In genomic region chr3:194315965-194316361, GRCh38 we compare ENCODE assay signal across 8 cellular contexts. TPM values are rescaled to one million over a fixed set of nuclear protein-coding genes. Genes with fewer than 3 reads are reported as not detected.
DNase-seq lines count a peak whose midpoint lies in the region; ATAC-seq lines count a peak whose summit lies in the region.

No MANE protein-coding gene starts in this region.

- H3K4me3 ChIP-seq in iPS-15b (ENCODE audit: low read depth, low read length), result peak overlapping the region; percentile 35
- no peak overlapping the region for H3K4me3 ChIP-seq in aorta (ENCODE audit: low read length in 2 of 2)

- H3K27me3 Mint-ChIP-seq in T-cell, result peaks cover 9 to 26% of the 10 kb centered on the region in 2 donors

- peaks cover 8% of the 10 kb centered on the region for H3K4me1 ChIP-seq in iPS-15b (ENCODE audit: control insufficient read depth, insufficient read depth, low read length)
- no peaks in the 10 kb centered on the region for H3K4me1 ChIP-seq in aorta (ENCODE audit: control insufficient read depth in 1 of 2, insufficient read depth in 2 of 2, low read length in 2 of 2)

- no peak for DNase-seq in T-cell
- no peak for DNase-seq in aorta
- no peak for DNase-seq in occipital lobe (lab: John Stamatoyannopoulos, UW)
- no peak for DNase-seq in activated effector memory CD4-positive, alpha-beta T cell treated with Interleukin-2 at 50 U/mL for 16 hours
- DNase-seq in activated effector memory CD4-positive, alpha-beta T cell treated with anti-CD3 and anti-CD28 coated beads, Interleukin-2, amount 50 U/mL, for 16 hours, result no peak

- POLR2A ChIA-PET in T-cell (lab: Charles Lee), result interaction anchor here in 1 of 2 donors (0.6 kb wide), 1 partner anchor 179 kb away, joined by 3 read pairs; no protein-coding TSS in a partner anchor

- H3K27ac Mint-ChIP-seq in T-cell, result no peak overlapping the region

- H3K27ac ChIP-seq in aorta (ENCODE audit: low read depth in 1 of 2, low read length in 2 of 2), result no peak overlapping the region

- H3K9me3 Mint-ChIP-seq in T-cell, result peaks cover 0 to 8% (median 6%) of the 10 kb centered on the region in 3 donors

- no peaks in the 10 kb centered on the region for H3K36me3 Mint-ChIP-seq in T-cell

- CTCF ChIA-PET in T-cell (lab: Charles Lee), result interaction anchor here (0.5 to 3.5 kb wide), 16 partner anchors 10 to 652 kb away, joined by 3 to 48 read pairs (median 4); no protein-coding TSS in a partner anchor

- peak overlapping the region; percentile 11 to 85 (median 41) for H3K4me3 Mint-ChIP-seq in T-cell

- 16 to 19% methylated on average over 17 of the region's 17 CpGs for WGBS in aorta, 2 donors

- ATAC-seq in GM18909 (IDR thresholded peaks at IDR 0.05; ENCODE audit: poor library complexity, unreplicated experiment) (peak; percentile 23), HG02840 (IDR thresholded peaks at IDR 0.05; ENCODE audit: low FRiP score, unreplicated experiment) (peak; percentile 34), T-cell (replicated peaks in 1 of 4) (peak; percentile 36 to 59 (median 52)), aorta (ENCODE audit: low FRiP score) (peak; percentile 39)

- intact Hi-C loops in aorta (cut with DNase I), result loop anchor here (1.0 to 10.0 kb wide), 10 partner anchors 44 to 651 kb away; partner anchors contain the start of gene HES1 (in 2 of the 2)

- H3K9ac ChIP-seq in iPS-15b (ENCODE audit: low read depth, low read length), result no peak overlapping the region

- H3K4me1 Mint-ChIP-seq in T-cell, result peaks cover 12 to 17% (median 13%) of the 10 kb centered on the region in 3 donors

- H3K9me3 ChIP-seq in iPS-15b (ENCODE audit: control insufficient read depth, insufficient read depth, low read length) (peaks cover 6% of the 10 kb centered on the region), aorta (ENCODE audit: control insufficient read depth, low read length) (peaks cover 3% of the 10 kb centered on the region)

- peaks cover 3% of the 10 kb centered on the region for H3K36me3 ChIP-seq in iPS-15b (ENCODE audit: control insufficient read depth, insufficient read depth, low read length)
- H3K36me3 ChIP-seq in aorta (ENCODE audit: control insufficient read depth in 1 of 2, insufficient read depth in 2 of 2, low read length in 1 of 2), result no peaks in the 10 kb centered on the region

- H3K27me3 ChIP-seq in iPS-15b (ENCODE audit: control insufficient read depth, insufficient read depth, low read length) (peaks cover 40% of the 10 kb centered on the region), aorta (ENCODE audit: control insufficient read depth in 1 of 2, insufficient read depth in 2 of 2, low read length in 1 of 2) (no peaks in the 10 kb centered on the region)

RNA-seq across cellular contexts. Expression of gene CPN2, which starts 35.2 kb away (rescaled TPM):
- under 1 TPM in 2 of 5 donors, not detected in 3; 0.12 to 0.13 TPM for total RNA-seq in T-cell
- total RNA-seq in aorta, result not detected
- not detected for polyA plus RNA-seq in aorta
- not detected for total RNA-seq in occipital lobe

RNA-seq across cellular contexts. Expression of gene LRRC15, which starts 53.6 kb away (rescaled TPM):
- total RNA-seq in T-cell, result not detected
- total RNA-seq in aorta, result under 1 TPM; 0.06 to 0.54 TPM
- not detected for polyA plus RNA-seq in aorta
- not detected for total RNA-seq in occipital lobe
